ENCODE assay signal across 1 cellular context in the genomic region with DNA sequence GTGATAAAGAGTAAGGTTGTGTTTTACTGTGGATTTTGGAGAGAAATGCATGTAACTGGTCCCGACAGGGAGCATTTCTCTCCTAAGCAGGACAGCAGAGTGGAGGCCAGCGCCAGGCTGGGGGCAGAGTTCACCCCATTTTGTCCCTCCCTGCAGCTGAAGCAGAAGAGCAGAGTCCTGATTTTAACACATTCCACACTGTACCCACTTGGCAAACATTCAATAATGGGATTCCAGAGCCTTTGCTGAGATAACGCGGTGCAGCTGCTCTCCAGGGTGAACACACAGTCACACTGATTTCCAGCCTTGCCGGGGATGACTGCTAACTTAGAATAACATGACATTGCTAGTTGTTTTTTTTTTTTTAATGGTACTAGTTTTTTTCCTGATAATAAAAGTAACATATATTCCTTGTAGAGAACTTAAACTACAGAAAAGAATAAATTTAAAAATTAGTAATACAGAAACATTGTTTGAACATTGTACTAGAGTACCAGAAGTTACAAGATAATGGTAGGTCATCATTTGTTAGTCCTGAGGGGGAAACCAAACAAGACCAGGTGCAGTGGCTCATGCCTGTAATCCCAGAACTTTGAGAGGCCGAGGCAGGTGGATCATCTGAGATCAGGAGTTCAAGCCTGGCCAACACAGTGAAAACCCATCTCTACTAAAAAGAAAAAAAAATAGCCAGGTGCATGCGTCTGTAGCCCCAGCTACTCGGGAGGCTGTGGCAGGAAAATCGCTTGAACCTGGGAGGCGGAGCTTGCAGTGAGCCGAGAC.
TF ChIP-seq lines count a peak whose summit lies in the region.

No MANE protein-coding gene starts in this region.

TF ChIP-seq in HepG2, 621 proteins besides CTCF, POLR2A, EP300 and RAD21 (continued from another document and continues in another):
- TF ChIP-seq, protein P1, sequence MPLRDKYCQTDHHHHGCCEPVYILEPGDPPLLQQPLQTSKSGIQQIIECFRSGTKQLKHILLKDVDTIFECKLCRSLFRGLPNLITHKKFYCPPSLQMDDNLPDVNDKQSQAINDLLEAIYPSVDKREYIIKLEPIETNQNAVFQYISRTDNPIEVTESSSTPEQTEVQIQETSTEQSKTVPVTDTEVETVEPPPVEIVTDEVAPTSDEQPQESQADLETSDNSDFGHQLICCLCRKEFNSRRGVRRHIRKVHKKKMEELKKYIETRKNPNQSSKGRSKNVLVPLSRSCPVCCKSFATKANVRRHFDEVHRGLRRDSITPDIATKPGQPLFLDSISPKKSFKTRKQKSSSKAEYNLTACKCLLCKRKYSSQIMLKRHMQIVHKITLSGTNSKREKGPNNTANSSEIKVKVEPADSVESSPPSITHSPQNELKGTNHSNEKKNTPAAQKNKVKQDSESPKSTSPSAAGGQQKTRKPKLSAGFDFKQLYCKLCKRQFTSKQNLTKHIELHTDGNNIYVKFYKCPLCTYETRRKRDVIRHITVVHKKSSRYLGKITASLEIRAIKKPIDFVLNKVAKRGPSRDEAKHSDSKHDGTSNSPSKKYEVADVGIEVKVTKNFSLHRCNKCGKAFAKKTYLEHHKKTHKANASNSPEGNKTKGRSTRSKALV (CRISPR knock-in tag; IDR thresholded peaks at IDR 0.05): 0 out of 2 replicates have a peak, but pooled peaks have one; percentile 58
- TF ChIP-seq MYNN (CRISPR knock-in tag; IDR thresholded peaks at IDR 0.05; ENCODE audit: low read depth) (no peak), NBN (conservative IDR thresholded peaks at IDR 0.05) (no peak), ASH2L (IDR thresholded peaks at IDR 0.05; ENCODE audit: insufficient read length, low read depth, low read length) (no peak), KDM4B (CRISPR knock-in tag; IDR thresholded peaks at IDR 0.05) (no peak), GATAD2A (CRISPR knock-in tag; IDR thresholded peaks at IDR 0.05) (peak; percentile 60), TSC22D2 (CRISPR knock-in tag; IDR thresholded peaks at IDR 0.05; ENCODE audit: borderline replicate concordance) (no peak), AFF4 (CRISPR knock-in tag; IDR thresholded peaks at IDR 0.05) (no peak), MXI1 (IDR thresholded peaks at IDR 0.05; ENCODE audit: borderline replicate concordance, low read depth, low read length) (no peak), BCL6 (CRISPR knock-in tag; IDR thresholded peaks at IDR 0.05) (peak; percentile 62), ZNF251 (CRISPR knock-in tag; IDR thresholded peaks at IDR 0.05) (no peak), MLX (CRISPR knock-in tag; IDR thresholded peaks at IDR 0.05) (no peak), ZNF746 (CRISPR knock-in tag; IDR thresholded peaks at IDR 0.05) (no peak), ZNF629 (CRISPR knock-in tag; conservative IDR thresholded peaks at IDR 0.05) (peak; percentile 66), ZXDC (CRISPR knock-in tag; IDR thresholded peaks at IDR 0.05) (no peak), PATZ1 (CRISPR knock-in tag; IDR thresholded peaks at IDR 0.05) (peak; percentile 64), ZNF749 (CRISPR knock-in tag; IDR thresholded peaks at IDR 0.05; ENCODE audit: borderline replicate concordance) (no peak), ZNF382 (CRISPR knock-in tag; IDR thresholded peaks at IDR 0.05; ENCODE audit: borderline replicate concordance) (no peak), ZBTB42 (CRISPR knock-in tag; IDR thresholded peaks at IDR 0.05) (no peak), NFKBIZ (CRISPR knock-in tag; IDR thresholded peaks at IDR 0.05) (no peak), REST (IDR thresholded peaks at IDR 0.05; ENCODE audit: borderline replicate concordance in 1 of 2, low read depth in 1 of 2, low read length in 2 of 2) (0 out of 4 replicates have a peak, but pooled peaks of 1 of the 2 experiments have one; percentile 41), ZNF234 (CRISPR knock-in tag; conservative IDR thresholded peaks at IDR 0.05) (no peak), NPAS2 (CRISPR knock-in tag; IDR thresholded peaks at IDR 0.05; ENCODE audit: borderline replicate concordance) (no peak), ZNF205 (CRISPR knock-in tag; IDR thresholded peaks at IDR 0.05) (peak; percentile 40; the same call in 1 of the 2 replicates), ATF1 (CRISPR knock-in tag; IDR thresholded peaks at IDR 0.05) (no peak), RFX3 (CRISPR knock-in tag; IDR thresholded peaks at IDR 0.05) (no peak), HNRNPUL1 (IDR thresholded peaks at IDR 0.05; ENCODE audit: low read depth, low read length) (no peak), ZNF83 (CRISPR knock-in tag; IDR thresholded peaks at IDR 0.05; ENCODE audit: borderline replicate concordance) (no peak), ZFP82 (CRISPR knock-in tag; IDR thresholded peaks at IDR 0.05; ENCODE audit: borderline replicate concordance) (no peak), JUNB (CRISPR knock-in tag; IDR thresholded peaks at IDR 0.05; ENCODE audit: borderline replicate concordance) (no peak), NR1H2 (CRISPR knock-in tag; IDR thresholded peaks at IDR 0.05; ENCODE audit: borderline replicate concordance, low read depth) (no peak), ELF4 (CRISPR knock-in tag; IDR thresholded peaks at IDR 0.05; ENCODE audit: borderline replicate concordance) (no peak), ZSCAN20 (CRISPR knock-in tag; IDR thresholded peaks at IDR 0.05; ENCODE audit: borderline replicate concordance) (no peak), NR2F6 (IDR thresholded peaks at IDR 0.05) (no peak), NR2F6 (CRISPR knock-in tag; IDR thresholded peaks at IDR 0.05) (peak; percentile 40)
- TF ChIP-seq, protein P2, sequence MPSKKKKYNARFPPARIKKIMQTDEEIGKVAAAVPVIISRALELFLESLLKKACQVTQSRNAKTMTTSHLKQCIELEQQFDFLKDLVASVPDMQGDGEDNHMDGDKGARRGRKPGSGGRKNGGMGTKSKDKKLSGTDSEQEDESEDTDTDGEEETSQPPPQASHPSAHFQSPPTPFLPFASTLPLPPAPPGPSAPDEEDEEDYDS (CRISPR knock-in tag; IDR thresholded peaks at IDR 0.05): no peak
- TF ChIP-seq, protein P3, sequence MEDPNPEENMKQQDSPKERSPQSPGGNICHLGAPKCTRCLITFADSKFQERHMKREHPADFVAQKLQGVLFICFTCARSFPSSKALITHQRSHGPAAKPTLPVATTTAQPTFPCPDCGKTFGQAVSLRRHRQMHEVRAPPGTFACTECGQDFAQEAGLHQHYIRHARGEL (CRISPR knock-in tag; IDR thresholded peaks at IDR 0.05): no peak
- TF ChIP-seq, protein P4, sequence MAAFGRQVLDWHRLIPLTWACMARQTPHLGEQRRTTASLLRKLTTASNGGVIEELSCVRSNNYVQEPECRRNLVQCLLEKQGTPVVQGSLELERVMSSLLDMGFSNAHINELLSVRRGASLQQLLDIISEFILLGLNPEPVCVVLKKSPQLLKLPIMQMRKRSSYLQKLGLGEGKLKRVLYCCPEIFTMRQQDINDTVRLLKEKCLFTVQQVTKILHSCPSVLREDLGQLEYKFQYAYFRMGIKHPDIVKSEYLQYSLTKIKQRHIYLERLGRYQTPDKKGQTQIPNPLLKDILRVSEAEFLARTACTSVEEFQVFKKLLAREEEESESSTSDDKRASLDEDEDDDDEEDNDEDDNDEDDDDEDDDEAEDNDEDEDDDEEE (CRISPR knock-in tag; IDR thresholded peaks at IDR 0.05): no peak
- TF ChIP-seq, protein P5, sequence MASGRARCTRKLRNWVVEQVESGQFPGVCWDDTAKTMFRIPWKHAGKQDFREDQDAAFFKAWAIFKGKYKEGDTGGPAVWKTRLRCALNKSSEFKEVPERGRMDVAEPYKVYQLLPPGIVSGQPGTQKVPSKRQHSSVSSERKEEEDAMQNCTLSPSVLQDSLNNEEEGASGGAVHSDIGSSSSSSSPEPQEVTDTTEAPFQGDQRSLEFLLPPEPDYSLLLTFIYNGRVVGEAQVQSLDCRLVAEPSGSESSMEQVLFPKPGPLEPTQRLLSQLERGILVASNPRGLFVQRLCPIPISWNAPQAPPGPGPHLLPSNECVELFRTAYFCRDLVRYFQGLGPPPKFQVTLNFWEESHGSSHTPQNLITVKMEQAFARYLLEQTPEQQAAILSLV (CRISPR knock-in tag; IDR thresholded peaks at IDR 0.05; ENCODE audit: borderline replicate concordance): no peak
- TF ChIP-seq, protein P6, sequence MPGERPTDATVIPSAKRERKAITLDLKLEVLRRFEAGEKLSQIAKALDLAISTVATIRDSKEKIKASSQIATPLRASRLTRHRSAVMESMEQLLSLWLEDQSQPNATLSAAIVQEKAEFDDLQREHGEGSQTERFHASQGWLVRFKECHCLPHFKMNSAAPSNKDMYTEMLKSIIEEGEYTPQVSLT (CRISPR knock-in tag; IDR thresholded peaks at IDR 0.05; ENCODE audit: borderline replicate concordance, low read depth): no peak
